ENCODE assay signal across 34 cellular contexts in the genomic region with DNA sequence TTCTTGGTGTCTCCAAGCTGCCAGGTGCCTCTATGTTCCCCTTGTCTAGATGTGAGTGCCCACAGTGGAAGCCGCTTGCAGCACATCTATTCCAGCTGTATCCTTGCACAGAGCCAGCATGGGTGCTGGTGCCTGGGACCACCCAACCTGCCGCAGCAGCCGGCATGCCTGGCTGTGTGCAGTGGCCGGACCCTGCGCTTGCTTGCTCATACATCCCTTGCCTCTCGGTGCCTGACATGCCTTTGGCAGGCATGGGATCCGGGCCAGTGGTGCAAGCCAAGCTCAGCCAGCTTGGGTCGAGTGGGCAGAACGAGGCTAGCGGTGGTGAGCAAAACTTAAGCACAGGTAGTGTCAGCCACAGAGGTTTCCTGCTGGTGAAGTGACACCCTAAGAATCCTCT.
"Had no signal": no experiment of that assay in that cellular context is flagged by ENCODE, and none has a peak within 500 bp of the region (broad histone marks: within the 10 kb centered on the region; RNA-seq: fewer than 3 reads in every experiment).

No MANE protein-coding gene starts in this region.

- H3K36me3 ChIP-seq: MG63 had no signal

- H3K9ac ChIP-seq: KMS-11 had no signal

- H3K9me3 ChIP-seq: MG63 had no signal

- DNase-seq: Karpas-422, Kasumi-1, MG63, MM.1S, MV-4-11, NCI-H1048, NCI-H1092, NCI-H1092 treated with DMSO at 0.1 percent for 48 hours, NCI-H1105, NCI-H1105 treated with DMSO at 0.1 percent for 48 hours, NCI-H1417, NCI-H1417 treated with DMSO at 0.1 percent for 48 hours, NCI-H1436, NCI-H1436 treated with DMSO at 0.1 percent for 48 hours, NCI-H146, NCI-H1694, NCI-H1694 treated with DMSO at 0.1 percent for 48 hours, NCI-H187, NCI-H187 treated with DMSO at 0.1 percent for 48 hours, NCI-H1930, NCI-H2029, NCI-H2029 treated with DMSO at 0.1 percent for 48 hours, NCI-H2081, NCI-H2081 treated with DMSO at 0.1 percent for 48 hours, NCI-H2107, NCI-H2171, NCI-H2171 treated with DMSO at 0.1 percent for 48 hours, NCI-H2227 treated with DMSO at 0.1 percent for 48 hours, NCI-H226, NCI-H345, NCI-H446, NCI-H446 treated with DMSO at 0.1 percent for 48 hours, NCI-H510A had no signal

- H3K4me2 ChIP-seq: KMS-11 had no signal

- H3K27ac ChIP-seq: KMS-11 had no signal

- H3K27me3 ChIP-seq: MG63 had no signal

- H3K4me3 ChIP-seq: MG63 had no signal
